14 cellular contexts compared by ENCODE assay signal in genomic region chr7:84455788-84456187, GRCh38.
A peak's percentile ranks its signal among the peaks of the same experiment; 100 is the strongest.
DNase-seq lines count a peak whose midpoint lies in the region; ATAC-seq, FAIRE-seq and TF ChIP-seq lines count a peak whose summit lies in the region.
"Had no signal": no experiment of that assay in that cellular context is flagged by ENCODE, and none has a peak within 500 bp of the region (broad histone marks: within the 10 kb centered on the region; RNA-seq: fewer than 3 reads in every experiment).

No MANE protein-coding gene starts in this region.

- no peaks in the 10 kb centered on the region for H4K20me1 ChIP-seq in GM23248 (ENCODE audit: insufficient read depth)
- no peaks in the 10 kb centered on the region for H4K20me1 ChIP-seq in GM12878 (ENCODE audit: control insufficient read depth, insufficient read depth)

- no peak for TF ChIP-seq POLR2A in GM12878 (IDR thresholded peaks at IDR 0.05; ENCODE audit: low read depth, low read length)
- TF ChIP-seq POLR2A in Peyer's patch (IDR thresholded peaks at IDR 0.05): no peak

- no peak for ATAC-seq in GM12878

- H3K79me2 ChIP-seq in GM23248 (ENCODE audit: insufficient read depth): no peaks in the 10 kb centered on the region
- H3K79me2 ChIP-seq in GM12878 (ENCODE audit: control insufficient read depth, insufficient read depth, low read length): no peaks in the 10 kb centered on the region

- no peak overlapping the region for H3K4me3 ChIP-seq in GM23248
- no peak overlapping the region for H3K4me3 ChIP-seq in GM12878
- no peak overlapping the region for H3K4me3 ChIP-seq in Peyer's patch
- H3K4me3 ChIP-seq: MG63, stomach had no signal

- CTCF ChIA-PET in GM12878 (lab: Yijun Ruan, JAX): interaction anchor here (0.9 to 2.1 kb wide), 6 partner anchors 11 to 561 kb away, joined by 3 to 14 read pairs (median 3); no protein-coding TSS in a partner anchor

- TF ChIP-seq RAD21 in GM12878 (IDR thresholded peaks at IDR 0.05; ENCODE audit: insufficient read depth, low read depth, low read length): no peak

- no peak overlapping the region for H3K4me2 ChIP-seq in GM23248 (ENCODE audit: unreplicated experiment)
- H3K4me2 ChIP-seq in GM12878 (ENCODE audit: control insufficient read depth, insufficient read depth): no peak overlapping the region

- DNase-seq in GM23248 (peak; percentile 31), NCI-H226 (peak; percentile 17), GM12878 (ENCODE audit: low read depth, low spot score) (no peak), iris pigment epithelial cell (ENCODE audit: low read depth) (peak; percentile 76), Peyer's patch (no peak), cortex of kidney (lab: John Stamatoyannopoulos, UW) (no peak), HK-2 (ENCODE audit: unreplicated experiment) (no peak)
- DNase-seq: activated CD4-positive, alpha-beta memory T cell treated with anti-CD3 and anti-CD28 coated beads, Interleukin-2, amount 10 ng/mL, durations not matched to agents 7 days and 5 days; MG63; naive B cell; NCI-H2107; posterior cingulate gyrus; stimulated activated CD4-positive, alpha-beta T cell treated with anti-CD3 and anti-CD28 coated beads, Interleukin-12 subunit alpha, Interleukin-12 subunit beta, amount 100 ng/mL, for 4 hours; stomach had no signal

- FAIRE-seq in GM12878 (lab: Jason Lieb, UNC): peak; percentile 7

- TF ChIP-seq CTCF in GM12878 (IDR thresholded peaks at IDR 0.05 in 2 of 3, conservative IDR thresholded peaks at IDR 0.05 in 1 of 3; ENCODE audit: control insufficient read depth in 2 of 3, extremely low read depth in 1 of 3, insufficient read depth in 1 of 3, low read depth in 3 of 3, low read length in 3 of 3) (no peak), Peyer's patch (IDR thresholded peaks at IDR 0.05) (no peak)

- POLR2A ChIA-PET in GM12878 (lab: Charles Lee): no interaction called here

- in situ Hi-C loops in GM23248 (cut with MboI) (loop anchor here (25.0 kb wide), 1 partner anchor 493 kb away; no protein-coding TSS in a partner anchor), GM12878 (cut with MboI) (no loop called here)

- H3K27me3 ChIP-seq in GM23248 (replicated peaks; ENCODE audit: insufficient read depth): no peaks in the 10 kb centered on the region
- no peaks in the 10 kb centered on the region for H3K27me3 ChIP-seq in GM12878 (replicated peaks in 1 of 2; ENCODE audit: control insufficient read depth in 2 of 2, insufficient read depth in 2 of 2, low read length in 1 of 2)
- H3K27me3 ChIP-seq in Peyer's patch: no peaks in the 10 kb centered on the region
- H3K27me3 ChIP-seq: MG63, stomach had no signal

- no peaks in the 10 kb centered on the region for H3K9me2 ChIP-seq in GM23248 (ENCODE audit: insufficient read depth)

- no peaks in the 10 kb centered on the region for H3F3A ChIP-seq in GM23248 (ENCODE audit: insufficient read depth)

- TF ChIP-seq EP300 in GM12878 (IDR thresholded peaks at IDR 0.05; ENCODE audit: borderline replicate concordance in 1 of 2, control insufficient read depth in 1 of 2, low read depth in 2 of 2, low read length in 2 of 2): no peak

- H3K27ac ChIP-seq in GM23248: no peak overlapping the region
- H3K27ac ChIP-seq in GM12878 (ENCODE audit: control insufficient read depth, insufficient read depth): no peak overlapping the region
- H3K27ac ChIP-seq in Peyer's patch: no peak overlapping the region
- H3K27ac ChIP-seq: stomach had no signal

- H3K9ac ChIP-seq in GM23248 (no peak overlapping the region), GM12878 (ENCODE audit: control insufficient read depth, insufficient read depth, low read length) (no peak overlapping the region)

- no TSS peak for BruUV-seq in GM12878 (replicated peaks; lab: Mats Ljungman, UMichigan)

- intact Hi-C loops in GM12878 (cut with micrococcal nuclease; ENCODE audit: unreplicated experiment): loop anchor here (2.0 kb wide), 1 partner anchor 479 kb away; no protein-coding TSS in a partner anchor

- H3K4me1 ChIP-seq in GM23248 (ENCODE audit: insufficient read depth) (peaks cover 12% of the 10 kb centered on the region), GM12878 (ENCODE audit: control insufficient read depth, insufficient read depth, low read length) (no peaks in the 10 kb centered on the region), Peyer's patch (no peaks in the 10 kb centered on the region)
- H3K4me1 ChIP-seq: stomach had no signal

- SMC1A ChIA-PET in GM12878 (lab: Charles Lee; ENCODE audit: uncharacterized antibody, unreplicated experiment): interaction anchor here (0.9 to 1.4 kb wide), 4 partner anchors 8 to 478 kb away, joined by 3 to 5 read pairs (median 4); no protein-coding TSS in a partner anchor

- H3K9me3 ChIP-seq in GM23248 (ENCODE audit: low read depth) (no peaks in the 10 kb centered on the region), GM12878 (replicated peaks; ENCODE audit: control insufficient read depth, insufficient read depth, low read length) (no peaks in the 10 kb centered on the region), Peyer's patch (no peaks in the 10 kb centered on the region)
- H3K9me3 ChIP-seq: MG63, stomach had no signal

- 93 to 100% methylated on average over 1 of the region's 1 CpG for WGBS in GM23248 (ENCODE audit: low coverage in 1 of 2, low lambda C conversion rate in 2 of 2, missing lambda C conversion rate in 2 of 2), 2 experiments
- 48% methylated on average over 1 of the region's 1 CpG for WGBS in GM12878 (ENCODE audit: insufficient coverage, insufficient replicate concordance, low lambda C conversion rate, missing lambda C conversion rate)

- H3K36me3 ChIP-seq in GM23248 (ENCODE audit: low read depth): no peaks in the 10 kb centered on the region
- H3K36me3 ChIP-seq in GM12878 (ENCODE audit: control insufficient read depth in 2 of 2, insufficient read depth in 2 of 2, low read length in 1 of 2): no peaks in the 10 kb centered on the region
- H3K36me3 ChIP-seq in Peyer's patch: no peaks in the 10 kb centered on the region
- H3K36me3 ChIP-seq: MG63, stomach had no signal

- H2AFZ ChIP-seq in GM23248 (peak overlapping the region; percentile 32; the same call in 1 of the 2 replicates), GM12878 (ENCODE audit: control insufficient read depth, low read depth, low read length) (no peak overlapping the region)

- RAD21 ChIA-PET in GM12878 (lab: Charles Lee; ENCODE audit: unreplicated experiment): interaction anchor here (2.0 kb wide), 2 partner anchors 478 to 519 kb away, joined by 6 to 7 read pairs; no protein-coding TSS in a partner anchor

TF ChIP-seq in GM12878, 131 proteins besides CTCF, POLR2A, EP300 and RAD21:
- TF ChIP-seq, protein P1, sequence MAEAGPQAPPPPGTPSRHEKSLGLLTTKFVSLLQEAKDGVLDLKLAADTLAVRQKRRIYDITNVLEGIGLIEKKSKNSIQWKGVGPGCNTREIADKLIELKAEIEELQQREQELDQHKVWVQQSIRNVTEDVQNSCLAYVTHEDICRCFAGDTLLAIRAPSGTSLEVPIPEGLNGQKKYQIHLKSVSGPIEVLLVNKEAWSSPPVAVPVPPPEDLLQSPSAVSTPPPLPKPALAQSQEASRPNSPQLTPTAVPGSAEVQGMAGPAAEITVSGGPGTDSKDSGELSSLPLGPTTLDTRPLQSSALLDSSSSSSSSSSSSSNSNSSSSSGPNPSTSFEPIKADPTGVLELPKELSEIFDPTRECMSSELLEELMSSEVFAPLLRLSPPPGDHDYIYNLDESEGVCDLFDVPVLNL (IDR thresholded peaks at IDR 0.05; ENCODE audit: low read depth, low read length): no peak

Comparison
In these comparisons a context has a peak if more than half of its experiments do, and no peak if none do; other contexts are left out.
1. DNase-seq: peak in GM23248 (single experiment), NCI-H226 (single experiment) and iris pigment epithelial cell (single experiment); none in GM12878 (single experiment), Peyer's patch (0 of 3), cortex of kidney (single experiment) and HK-2 (single experiment).